ENCODE assay signal across 2 cellular contexts in the genomic region with DNA sequence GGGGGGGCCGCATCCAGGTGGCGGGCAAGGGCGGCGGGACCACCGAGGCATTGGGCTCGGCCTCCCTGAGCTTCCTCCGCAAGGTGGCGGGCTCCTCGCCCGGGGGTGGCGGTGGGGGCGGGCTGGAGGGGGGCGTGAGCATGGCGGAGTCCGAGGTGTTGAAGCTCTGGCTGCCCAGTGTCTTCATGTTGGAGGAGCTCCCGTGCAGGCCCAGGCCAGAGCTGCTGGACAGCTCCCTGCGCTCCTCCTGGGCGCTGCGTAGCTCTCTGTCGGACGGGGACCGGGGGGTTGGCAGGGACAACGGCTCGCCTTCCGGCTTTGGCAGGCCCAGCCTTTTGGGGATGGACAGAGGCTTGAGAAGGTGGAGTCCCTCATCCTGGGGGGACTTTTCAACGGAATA.
TF ChIP-seq lines count a peak whose summit lies in the region.

No MANE protein-coding gene starts in this region.

TF ChIP-seq in SK-N-SH, 30 proteins besides CTCF, POLR2A, EP300 and RAD21:
- TF ChIP-seq, protein P1, sequence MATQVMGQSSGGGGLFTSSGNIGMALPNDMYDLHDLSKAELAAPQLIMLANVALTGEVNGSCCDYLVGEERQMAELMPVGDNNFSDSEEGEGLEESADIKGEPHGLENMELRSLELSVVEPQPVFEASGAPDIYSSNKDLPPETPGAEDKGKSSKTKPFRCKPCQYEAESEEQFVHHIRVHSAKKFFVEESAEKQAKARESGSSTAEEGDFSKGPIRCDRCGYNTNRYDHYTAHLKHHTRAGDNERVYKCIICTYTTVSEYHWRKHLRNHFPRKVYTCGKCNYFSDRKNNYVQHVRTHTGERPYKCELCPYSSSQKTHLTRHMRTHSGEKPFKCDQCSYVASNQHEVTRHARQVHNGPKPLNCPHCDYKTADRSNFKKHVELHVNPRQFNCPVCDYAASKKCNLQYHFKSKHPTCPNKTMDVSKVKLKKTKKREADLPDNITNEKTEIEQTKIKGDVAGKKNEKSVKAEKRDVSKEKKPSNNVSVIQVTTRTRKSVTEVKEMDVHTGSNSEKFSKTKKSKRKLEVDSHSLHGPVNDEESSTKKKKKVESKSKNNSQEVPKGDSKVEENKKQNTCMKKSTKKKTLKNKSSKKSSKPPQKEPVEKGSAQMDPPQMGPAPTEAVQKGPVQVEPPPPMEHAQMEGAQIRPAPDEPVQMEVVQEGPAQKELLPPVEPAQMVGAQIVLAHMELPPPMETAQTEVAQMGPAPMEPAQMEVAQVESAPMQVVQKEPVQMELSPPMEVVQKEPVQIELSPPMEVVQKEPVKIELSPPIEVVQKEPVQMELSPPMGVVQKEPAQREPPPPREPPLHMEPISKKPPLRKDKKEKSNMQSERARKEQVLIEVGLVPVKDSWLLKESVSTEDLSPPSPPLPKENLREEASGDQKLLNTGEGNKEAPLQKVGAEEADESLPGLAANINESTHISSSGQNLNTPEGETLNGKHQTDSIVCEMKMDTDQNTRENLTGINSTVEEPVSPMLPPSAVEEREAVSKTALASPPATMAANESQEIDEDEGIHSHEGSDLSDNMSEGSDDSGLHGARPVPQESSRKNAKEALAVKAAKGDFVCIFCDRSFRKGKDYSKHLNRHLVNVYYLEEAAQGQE (IDR thresholded peaks at IDR 0.05; ENCODE audit: low read depth, low read length) = peak; percentile 68; the same call in 1 of the 2 replicates
- no peak for TF ChIP-seq FOXJ3 (CRISPR knock-in tag; IDR thresholded peaks at IDR 0.05)

TF ChIP-seq in SK-N-SH treated with all-trans-retinoic acid at 6 μM for 48 hours, 23 proteins besides CTCF, POLR2A, EP300 and RAD21:
- TF ChIP-seq, protein P2, sequence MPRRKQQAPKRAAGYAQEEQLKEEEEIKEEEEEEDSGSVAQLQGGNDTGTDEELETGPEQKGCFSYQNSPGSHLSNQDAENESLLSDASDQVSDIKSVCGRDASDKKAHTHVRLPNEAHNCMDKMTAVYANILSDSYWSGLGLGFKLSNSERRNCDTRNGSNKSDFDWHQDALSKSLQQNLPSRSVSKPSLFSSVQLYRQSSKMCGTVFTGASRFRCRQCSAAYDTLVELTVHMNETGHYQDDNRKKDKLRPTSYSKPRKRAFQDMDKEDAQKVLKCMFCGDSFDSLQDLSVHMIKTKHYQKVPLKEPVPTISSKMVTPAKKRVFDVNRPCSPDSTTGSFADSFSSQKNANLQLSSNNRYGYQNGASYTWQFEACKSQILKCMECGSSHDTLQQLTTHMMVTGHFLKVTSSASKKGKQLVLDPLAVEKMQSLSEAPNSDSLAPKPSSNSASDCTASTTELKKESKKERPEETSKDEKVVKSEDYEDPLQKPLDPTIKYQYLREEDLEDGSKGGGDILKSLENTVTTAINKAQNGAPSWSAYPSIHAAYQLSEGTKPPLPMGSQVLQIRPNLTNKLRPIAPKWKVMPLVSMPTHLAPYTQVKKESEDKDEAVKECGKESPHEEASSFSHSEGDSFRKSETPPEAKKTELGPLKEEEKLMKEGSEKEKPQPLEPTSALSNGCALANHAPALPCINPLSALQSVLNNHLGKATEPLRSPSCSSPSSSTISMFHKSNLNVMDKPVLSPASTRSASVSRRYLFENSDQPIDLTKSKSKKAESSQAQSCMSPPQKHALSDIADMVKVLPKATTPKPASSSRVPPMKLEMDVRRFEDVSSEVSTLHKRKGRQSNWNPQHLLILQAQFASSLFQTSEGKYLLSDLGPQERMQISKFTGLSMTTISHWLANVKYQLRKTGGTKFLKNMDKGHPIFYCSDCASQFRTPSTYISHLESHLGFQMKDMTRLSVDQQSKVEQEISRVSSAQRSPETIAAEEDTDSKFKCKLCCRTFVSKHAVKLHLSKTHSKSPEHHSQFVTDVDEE (CRISPR knock-in tag; IDR thresholded peaks at IDR 0.05) = no peak
- TF ChIP-seq OSR1 (CRISPR knock-in tag; IDR thresholded peaks at IDR 0.05) (no peak), ZC3H10 (CRISPR knock-in tag; IDR thresholded peaks at IDR 0.05) (no peak), CSDC2 (CRISPR knock-in tag; IDR thresholded peaks at IDR 0.05) (no peak), ZNF70 (CRISPR knock-in tag; IDR thresholded peaks at IDR 0.05) (no peak), RARB (CRISPR knock-in tag; IDR thresholded peaks at IDR 0.05) (no peak), ZNF565 (CRISPR knock-in tag; conservative IDR thresholded peaks at IDR 0.05; ENCODE audit: low read depth) (no peak), ESRRG (CRISPR knock-in tag; IDR thresholded peaks at IDR 0.05) (no peak), ARNTL (CRISPR knock-in tag; IDR thresholded peaks at IDR 0.05; ENCODE audit: borderline replicate concordance, low read depth) (no peak), TOX (CRISPR knock-in tag; IDR thresholded peaks at IDR 0.05; ENCODE audit: borderline replicate concordance) (no peak), ISL1 (CRISPR knock-in tag; IDR thresholded peaks at IDR 0.05) (no peak), ZFP30 (CRISPR knock-in tag; IDR thresholded peaks at IDR 0.05) (no peak), ZNF8 (CRISPR knock-in tag; IDR thresholded peaks at IDR 0.05) (no peak), BACH2 (CRISPR knock-in tag; IDR thresholded peaks at IDR 0.05; ENCODE audit: borderline replicate concordance) (no peak)
- TF ChIP-seq, protein P3, sequence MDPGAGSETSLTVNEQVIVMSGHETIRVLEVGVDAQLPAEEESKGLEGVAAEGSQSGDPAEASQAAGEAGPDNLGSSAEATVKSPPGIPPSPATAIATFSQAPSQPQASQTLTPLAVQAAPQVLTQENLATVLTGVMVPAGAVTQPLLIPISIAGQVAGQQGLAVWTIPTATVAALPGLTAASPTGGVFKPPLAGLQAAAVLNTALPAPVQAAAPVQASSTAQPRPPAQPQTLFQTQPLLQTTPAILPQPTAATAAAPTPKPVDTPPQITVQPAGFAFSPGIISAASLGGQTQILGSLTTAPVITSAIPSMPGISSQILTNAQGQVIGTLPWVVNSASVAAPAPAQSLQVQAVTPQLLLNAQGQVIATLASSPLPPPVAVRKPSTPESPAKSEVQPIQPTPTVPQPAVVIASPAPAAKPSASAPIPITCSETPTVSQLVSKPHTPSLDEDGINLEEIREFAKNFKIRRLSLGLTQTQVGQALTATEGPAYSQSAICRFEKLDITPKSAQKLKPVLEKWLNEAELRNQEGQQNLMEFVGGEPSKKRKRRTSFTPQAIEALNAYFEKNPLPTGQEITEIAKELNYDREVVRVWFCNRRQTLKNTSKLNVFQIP (CRISPR knock-in tag; IDR thresholded peaks at IDR 0.05; ENCODE audit: borderline replicate concordance, low read depth) = no peak
- TF ChIP-seq, protein P4, sequence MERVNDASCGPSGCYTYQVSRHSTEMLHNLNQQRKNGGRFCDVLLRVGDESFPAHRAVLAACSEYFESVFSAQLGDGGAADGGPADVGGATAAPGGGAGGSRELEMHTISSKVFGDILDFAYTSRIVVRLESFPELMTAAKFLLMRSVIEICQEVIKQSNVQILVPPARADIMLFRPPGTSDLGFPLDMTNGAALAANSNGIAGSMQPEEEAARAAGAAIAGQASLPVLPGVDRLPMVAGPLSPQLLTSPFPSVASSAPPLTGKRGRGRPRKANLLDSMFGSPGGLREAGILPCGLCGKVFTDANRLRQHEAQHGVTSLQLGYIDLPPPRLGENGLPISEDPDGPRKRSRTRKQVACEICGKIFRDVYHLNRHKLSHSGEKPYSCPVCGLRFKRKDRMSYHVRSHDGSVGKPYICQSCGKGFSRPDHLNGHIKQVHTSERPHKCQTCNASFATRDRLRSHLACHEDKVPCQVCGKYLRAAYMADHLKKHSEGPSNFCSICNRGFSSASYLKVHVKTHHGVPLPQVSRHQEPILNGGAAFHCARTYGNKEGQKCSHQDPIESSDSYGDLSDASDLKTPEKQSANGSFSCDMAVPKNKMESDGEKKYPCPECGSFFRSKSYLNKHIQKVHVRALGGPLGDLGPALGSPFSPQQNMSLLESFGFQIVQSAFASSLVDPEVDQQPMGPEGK (CRISPR knock-in tag; IDR thresholded peaks at IDR 0.05; ENCODE audit: borderline replicate concordance) = no peak
TF ChIP-seq in SK-N-SH treated with all-trans-retinoic acid at 6 μM for 48 hours: peak in this region for 0.
